10 cellular contexts compared by ENCODE assay signal in the genomic region with DNA sequence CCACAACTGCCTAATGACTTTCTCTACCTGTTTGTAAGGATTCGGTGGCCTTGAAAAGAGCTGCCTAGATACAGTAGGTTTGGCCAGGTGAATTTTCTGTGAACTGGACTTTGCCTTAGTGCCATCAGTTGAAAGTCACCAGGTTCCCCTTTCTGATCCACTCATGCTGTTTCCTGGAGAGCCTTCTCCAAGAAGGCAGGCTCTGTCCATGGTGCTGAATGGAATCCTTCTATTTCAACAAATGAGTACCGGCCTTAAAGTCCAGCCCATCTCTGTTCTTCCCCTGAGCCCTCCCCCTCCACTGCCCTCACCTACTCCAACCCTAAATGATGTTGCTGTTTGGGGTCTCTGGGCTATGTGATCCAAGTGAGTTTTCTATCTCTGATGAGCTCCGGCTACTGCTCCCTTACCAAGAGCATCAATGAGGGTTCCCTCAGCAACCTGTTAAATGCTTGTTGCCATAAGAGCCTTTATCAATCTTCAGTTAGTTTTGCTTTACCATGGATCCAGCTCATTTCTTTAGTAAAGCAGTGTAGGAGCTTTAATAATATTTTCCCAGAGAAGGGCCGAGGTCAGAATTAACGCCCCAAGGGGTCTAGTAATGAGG.
DNase-seq lines count a peak whose midpoint lies in the region; ATAC-seq and TF ChIP-seq lines count a peak whose summit lies in the region.
"Had no signal": no experiment of that assay in that cellular context is flagged by ENCODE, and none has a peak within 500 bp of the region (broad histone marks: within the 10 kb centered on the region; RNA-seq: fewer than 3 reads in every experiment).

No MANE protein-coding gene starts in this region.

- no peak for TF ChIP-seq CTCF in chondrocyte (IDR thresholded peaks at IDR 0.05)

- POLR2A ChIA-PET in activated CD8-positive, alpha-beta T cell treated with anti-CD3 and anti-CD28 coated beads, Interleukin-2, amount 10 ng/mL, durations not matched to agents 7 days and 5 days (lab: Charles Lee), result no interaction called here

- no peaks in the 10 kb centered on the region for H3K36me3 Mint-ChIP-seq in activated CD8-positive, alpha-beta T cell treated with anti-CD3 and anti-CD28 coated beads, Interleukin-2, amount 10 ng/mL, durations not matched to agents 7 days and 5 days (ENCODE audit: low read depth)
- no peaks in the 10 kb centered on the region for H3K36me3 Mint-ChIP-seq in chondrocyte (ENCODE audit: low read depth)
- H3K36me3 Mint-ChIP-seq: stimulated activated naive B cell treated with anti-CD40 and anti-IgM and Interleukin-4, amounts not matched to agents 10 μg/mL and 1 μg/mL and 100 μg/mL, for 72 hours had no signal

- no peaks in the 10 kb centered on the region for H3K27me3 Mint-ChIP-seq in activated CD8-positive, alpha-beta T cell treated with anti-CD3 and anti-CD28 coated beads, Interleukin-2, amount 10 ng/mL, durations not matched to agents 7 days and 5 days (ENCODE audit: low read depth)
- H3K27me3 Mint-ChIP-seq in chondrocyte (ENCODE audit: low read depth), result peaks cover 29% of the 10 kb centered on the region

- no peak for ATAC-seq in activated CD8-positive, alpha-beta T cell treated with anti-CD3 and anti-CD28 coated beads, Interleukin-2, amount 10 ng/mL, durations not matched to agents 7 days and 5 days
- ATAC-seq: stimulated activated naive B cell treated with anti-CD40 and anti-IgM and Interleukin-4, amounts not matched to agents 10 μg/mL and 1 μg/mL and 100 μg/mL, for 72 hours had no signal

- no peak overlapping the region for H3K4me3 Mint-ChIP-seq in activated CD8-positive, alpha-beta T cell treated with anti-CD3 and anti-CD28 coated beads, Interleukin-2, amount 10 ng/mL, durations not matched to agents 7 days and 5 days
- no peak overlapping the region for H3K4me3 Mint-ChIP-seq in chondrocyte (ENCODE audit: unreplicated experiment)
- H3K4me3 Mint-ChIP-seq: stimulated activated naive B cell treated with anti-CD40 and anti-IgM and Interleukin-4, amounts not matched to agents 10 μg/mL and 1 μg/mL and 100 μg/mL, for 72 hours had no signal

- no peak overlapping the region for H3K27ac Mint-ChIP-seq in activated CD8-positive, alpha-beta T cell treated with anti-CD3 and anti-CD28 coated beads, Interleukin-2, amount 10 ng/mL, durations not matched to agents 7 days and 5 days
- no peak overlapping the region for H3K27ac Mint-ChIP-seq in chondrocyte (ENCODE audit: unreplicated experiment)
- H3K27ac Mint-ChIP-seq: stimulated activated naive B cell treated with anti-CD40 and anti-IgM and Interleukin-4, amounts not matched to agents 10 μg/mL and 1 μg/mL and 100 μg/mL, for 72 hours had no signal

- CTCF ChIA-PET in activated CD8-positive, alpha-beta T cell treated with anti-CD3 and anti-CD28 coated beads, Interleukin-2, amount 10 ng/mL, durations not matched to agents 7 days and 5 days (lab: Charles Lee), result interaction anchor here (1.2 kb wide), 1 partner anchor 33 kb away, joined by 3 read pairs; no protein-coding TSS in a partner anchor

- no peaks in the 10 kb centered on the region for H3K4me1 Mint-ChIP-seq in activated CD8-positive, alpha-beta T cell treated with anti-CD3 and anti-CD28 coated beads, Interleukin-2, amount 10 ng/mL, durations not matched to agents 7 days and 5 days (ENCODE audit: low read depth)
- no peaks in the 10 kb centered on the region for H3K4me1 Mint-ChIP-seq in chondrocyte (ENCODE audit: low read depth)
- H3K4me1 Mint-ChIP-seq: stimulated activated naive B cell treated with anti-CD40 and anti-IgM and Interleukin-4, amounts not matched to agents 10 μg/mL and 1 μg/mL and 100 μg/mL, for 72 hours had no signal

- no peak for TF ChIP-seq EP300 in Ishikawa (IDR thresholded peaks at IDR 0.05; ENCODE audit: borderline replicate concordance)

- H3K9me3 Mint-ChIP-seq in activated CD8-positive, alpha-beta T cell treated with anti-CD3 and anti-CD28 coated beads, Interleukin-2, amount 10 ng/mL, durations not matched to agents 7 days and 5 days (ENCODE audit: insufficient read depth), result no peaks in the 10 kb centered on the region
- no peaks in the 10 kb centered on the region for H3K9me3 Mint-ChIP-seq in chondrocyte (ENCODE audit: low read depth)

- no peak for TF ChIP-seq RAD21 in Ishikawa (IDR thresholded peaks at IDR 0.05; ENCODE audit: low read depth)

- DNase-seq in Caki2 (ENCODE audit: low read depth), result peak; percentile 38
- DNase-seq in activated CD8-positive, alpha-beta T cell treated with anti-CD3 and anti-CD28 coated beads, Interleukin-2, amount 10 ng/mL, durations not matched to agents 7 days and 5 days, result peak; percentile 47
- DNase-seq in kidney tubule cell (ENCODE audit: low spot score), result peak; percentile 48
- DNase-seq in chondrocyte (ENCODE audit: low spot score), result no peak
- no peak for DNase-seq in T1000 (lab: John Stamatoyannopoulos, UW)
- no peak for DNase-seq in activated naive CD4-positive, alpha-beta T cell treated with anti-CD3 and anti-CD28 coated beads, Interleukin-2, amount 50 U/mL, for 16 hours
- no peak for DNase-seq in NCI-H1436 treated with DMSO at 0.1 percent for 48 hours (lab: John Stamatoyannopoulos, UW)
- DNase-seq: SHP77; stimulated activated naive B cell treated with anti-CD40 and anti-IgM and Interleukin-4, amounts not matched to agents 10 μg/mL and 1 μg/mL and 100 μg/mL, for 72 hours had no signal

- in situ Hi-C loops in Caki2 (cut with HindIII; ENCODE audit: low pct_unique_long_range_greater_than_20kb, low sequenced_read_pairs), result no loop called here

TF ChIP-seq in Ishikawa, 13 proteins besides CTCF, POLR2A, EP300 and RAD21:
- TF ChIP-seq NFIC (IDR thresholded peaks at IDR 0.05) (no peak), REST (IDR thresholded peaks at IDR 0.05; ENCODE audit: low read depth) (peak; percentile 92)

Comparison
In these comparisons a context has a peak if more than half of its experiments do, and no peak if none do; other contexts are left out.
1. DNase-seq: peak in Caki2 (single experiment), activated CD8-positive, alpha-beta T cell treated with anti-CD3 and anti-CD28 coated beads, Interleukin-2, amount 10 ng/mL, durations not matched to agents 7 days and 5 days (single experiment) and kidney tubule cell (single experiment); none in chondrocyte (single experiment), T1000 (single experiment), activated naive CD4-positive, alpha-beta T cell treated with anti-CD3 and anti-CD28 coated beads, Interleukin-2, amount 50 U/mL, for 16 hours (single experiment) and NCI-H1436 treated with DMSO at 0.1 percent for 48 hours (single experiment).